25 cellular contexts compared by ENCODE assay signal in the genomic region with DNA sequence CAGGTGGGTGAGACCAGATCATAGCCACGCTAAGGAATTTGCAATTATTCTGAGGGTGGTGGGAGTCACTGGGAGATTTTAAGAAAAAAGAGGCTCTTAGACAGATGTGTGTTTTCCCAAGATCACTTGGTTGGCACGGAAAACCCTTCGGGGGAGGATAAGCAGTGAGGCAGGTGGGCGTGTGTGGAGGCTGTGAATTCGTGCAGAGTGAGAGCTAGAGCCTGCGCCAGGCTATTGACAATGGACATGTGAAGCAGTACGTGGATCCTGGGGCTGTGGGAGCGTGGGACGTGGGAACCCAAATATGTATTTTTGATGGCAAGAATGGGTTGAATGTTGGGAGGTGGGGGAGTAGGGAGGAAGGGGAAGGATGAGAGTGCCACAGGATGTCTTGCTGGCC.
"Had no signal": no experiment of that assay in that cellular context is flagged by ENCODE, and none has a peak within 500 bp of the region (broad histone marks: within the 10 kb centered on the region; RNA-seq: fewer than 3 reads in every experiment).

No MANE protein-coding gene starts in this region.

- ATAC-seq: activated CD4-positive, alpha-beta T cell treated with anti-CD3 and anti-CD28 coated beads for 36 hours; activated T-cell treated with anti-CD3 and anti-CD28 coated beads, Interleukin-2, amount 50 U/mL, for 72 hours; natural killer cell; pancreas; psoas muscle; T-cell; WTC11 had no signal

- FAIRE-seq: endothelial cell of umbilical vein, frontal cortex, pancreas had no signal

- H3K36me3 Mint-ChIP-seq: natural killer cell had no signal

- DNase-seq: activated CD4-positive, alpha-beta memory T cell treated with anti-CD3 and anti-CD28 coated beads for 36 hours; activated CD4-positive, alpha-beta T cell treated with anti-CD3 and anti-CD28 coated beads for 36 hours; activated effector memory CD4-positive, alpha-beta T cell treated with Interleukin-2 at 50 U/mL for 16 hours; activated naive CD4-positive, alpha-beta T cell treated with anti-CD3 and anti-CD28 coated beads for 36 hours; activated naive CD8-positive, alpha-beta T cell treated with anti-CD3 and anti-CD28 coated beads, Interleukin-2, amount 10 ng/mL, durations not matched to agents 7 days and 5 days; activated T-cell treated with anti-CD3 and anti-CD28 coated beads, Interleukin-2, amount 50 U/mL, for 72 hours; amniotic stem cell; cerebellar nuclear complex; cortex of kidney; effector CD8-positive, alpha-beta T cell; glutamatergic neuron; immature natural killer cell; left ventricle myocardium inferior; mammary epithelial cell; midbrain; natural killer cell; pancreas; psoas muscle; stimulated activated CD4-positive, alpha-beta T cell treated with anti-CD3 and anti-CD28 coated beads, Interleukin-4, amount 100 ng/mL, for 4 hours; T-cell; T1000; upper lobe of left lung had no signal

- H3K27me3 Mint-ChIP-seq: activated CD4-positive, alpha-beta memory T cell treated with anti-CD3 and anti-CD28 coated beads for 36 hours; activated CD4-positive, alpha-beta T cell treated with anti-CD3 and anti-CD28 coated beads for 36 hours; T-cell had no signal

- H3K27ac Mint-ChIP-seq: activated CD4-positive, alpha-beta memory T cell treated with anti-CD3 and anti-CD28 coated beads for 36 hours; activated CD4-positive, alpha-beta T cell treated with anti-CD3 and anti-CD28 coated beads for 36 hours; activated naive CD4-positive, alpha-beta T cell treated with anti-CD3 and anti-CD28 coated beads for 36 hours; activated T-cell treated with anti-CD3 and anti-CD28 coated beads, Interleukin-2, amount 50 U/mL, for 72 hours; immature natural killer cell; natural killer cell; T-cell; WTC11 had no signal

- H3K9me3 Mint-ChIP-seq: natural killer cell had no signal

- H3K4me3 Mint-ChIP-seq: activated CD4-positive, alpha-beta memory T cell treated with anti-CD3 and anti-CD28 coated beads for 36 hours; activated CD4-positive, alpha-beta T cell treated with anti-CD3 and anti-CD28 coated beads for 36 hours; activated naive CD4-positive, alpha-beta T cell treated with anti-CD3 and anti-CD28 coated beads for 36 hours; activated naive CD8-positive, alpha-beta T cell treated with anti-CD3 and anti-CD28 coated beads, Interleukin-2, amount 10 ng/mL, durations not matched to agents 7 days and 5 days; activated T-cell treated with anti-CD3 and anti-CD28 coated beads, Interleukin-2, amount 50 U/mL, for 72 hours; immature natural killer cell; natural killer cell; T-cell; WTC11 had no signal

- H3K4me1 Mint-ChIP-seq: activated CD4-positive, alpha-beta T cell treated with anti-CD3 and anti-CD28 coated beads for 36 hours; immature natural killer cell had no signal
